ENCODE assay signal across 24 cellular contexts in the genomic region with DNA sequence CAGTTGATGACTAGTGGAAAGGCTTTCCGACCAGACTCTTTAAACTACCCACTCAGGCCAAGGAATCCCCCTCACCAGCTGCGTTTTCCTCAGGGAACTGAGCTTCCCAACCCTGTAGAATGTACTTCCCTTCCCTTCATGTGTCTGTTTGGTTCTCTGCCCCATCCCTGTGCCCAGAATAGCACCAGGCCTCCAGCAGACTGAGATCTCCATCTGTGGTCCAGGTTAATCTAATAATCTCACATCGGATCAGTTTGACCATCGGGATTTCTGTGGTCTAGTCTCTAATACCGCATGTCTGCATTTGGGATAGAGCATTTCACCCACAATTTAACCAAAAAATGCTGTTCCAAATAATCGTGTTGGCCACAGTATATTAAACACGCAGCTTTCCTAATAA.
DNase-seq lines count a peak whose midpoint lies in the region; ATAC-seq and TF ChIP-seq lines count a peak whose summit lies in the region.
"Had no signal": no experiment of that assay in that cellular context is flagged by ENCODE, and none has a peak within 500 bp of the region (broad histone marks: within the 10 kb centered on the region; RNA-seq: fewer than 3 reads in every experiment).

No MANE protein-coding gene starts in this region.

- intact Hi-C loops in right lobe of liver (cut with DNase I): no loop called here

- no peak overlapping the region for H3K4me2 ChIP-seq in SK-N-SH
- peak overlapping the region; percentile 50 for H3K4me2 ChIP-seq in SU-DHL-6 (ENCODE audit: low read depth, low read length, poor library complexity, severe bottlenecking)
- H3K4me2 ChIP-seq: GM23338 had no signal

- H2AFZ ChIP-seq in SK-N-SH (ENCODE audit: low read depth): no peak overlapping the region
- H2AFZ ChIP-seq in SU-DHL-6 (ENCODE audit: low read depth, low read length, severe bottlenecking): peak overlapping the region; percentile 97
- H2AFZ ChIP-seq: GM23338 had no signal

- no peaks in the 10 kb centered on the region for H3K79me2 ChIP-seq in SK-N-SH (ENCODE audit: insufficient read depth)
- no peaks in the 10 kb centered on the region for H3K79me2 ChIP-seq in SU-DHL-6 (ENCODE audit: insufficient read depth, low read length)

- H3K4me1 ChIP-seq in SK-N-SH (ENCODE audit: control insufficient read depth in 1 of 2, insufficient read depth in 2 of 2, low read depth in 1 of 2, low read length in 1 of 2): peaks cover 0 to 9% of the 10 kb centered on the region in 2 experiments; a peak in 3 of 4 replicates
- no peaks in the 10 kb centered on the region for H3K4me1 ChIP-seq in right lobe of liver

- TF ChIP-seq CTCF in SK-N-SH (IDR thresholded peaks at IDR 0.05) (no peak), SU-DHL-6 (IDR thresholded peaks at IDR 0.05; ENCODE audit: insufficient read depth, low read length, poor library complexity, severe bottlenecking) (no peak), right lobe of liver (IDR thresholded peaks at IDR 0.05) (no peak)

- 26% methylated on average over 7 of the region's 7 CpGs for WGBS in SK-N-SH (ENCODE audit: low lambda C conversion rate)
- WGBS in right lobe of liver (ENCODE audit: insufficient coverage, low coverage, low lambda C conversion rate, missing lambda C conversion rate): 80% methylated on average over 6 of the region's 7 CpGs

- H4K20me1 ChIP-seq in SK-N-SH (ENCODE audit: insufficient read depth): no peaks in the 10 kb centered on the region
- no peaks in the 10 kb centered on the region for H4K20me1 ChIP-seq in SU-DHL-6 (ENCODE audit: low read depth, low read length)

- H3K9ac ChIP-seq in SK-N-SH: no peak overlapping the region
- H3K9ac ChIP-seq in SU-DHL-6 (ENCODE audit: low read length): peak overlapping the region; percentile 36

- ATAC-seq in SK-N-SH treated with all-trans-retinoic acid at 6 μM for 48 hours (no peak), HG03342 (IDR thresholded peaks at IDR 0.05; ENCODE audit: unreplicated experiment) (no peak), right lobe of liver (no peak)
- ATAC-seq: GM23338, left cardiac atrium, WTC11 had no signal

- CTCF ChIA-PET in SK-N-SH (lab: Yijun Ruan, JAX): interaction anchor here (0.9 to 1.8 kb wide), 6 partner anchors 14 to 67 kb away, joined by 3 to 8 read pairs (median 3); no protein-coding TSS in a partner anchor

- no peak; the same call in 1 of the 2 replicates for TF ChIP-seq RAD21 in SK-N-SH (IDR thresholded peaks at IDR 0.05; ENCODE audit: low read length)

- H3K9me2 ChIP-seq in SK-N-SH (no peaks in the 10 kb centered on the region), SU-DHL-6 (replicated peaks; ENCODE audit: insufficient read depth, low read length) (no peaks in the 10 kb centered on the region)

- H3K27me3 ChIP-seq in SK-N-SH (ENCODE audit: insufficient read depth): no peaks in the 10 kb centered on the region
- H3K27me3 ChIP-seq in SU-DHL-6 (ENCODE audit: low read length): no peaks in the 10 kb centered on the region
- H3K27me3 ChIP-seq in right lobe of liver: peaks cover 0 to 5% of the 10 kb centered on the region in 2 donors

- TF ChIP-seq POLR2A in GM19099 (IDR thresholded peaks at IDR 0.05; ENCODE audit: extremely low read depth, insufficient read length, low read depth) (peak; percentile 31), right lobe of liver (IDR thresholded peaks at IDR 0.05) (no peak)

- H3K27ac ChIP-seq in SK-N-SH (ENCODE audit: low read depth in 2 of 2, low read length in 1 of 2) (no peak overlapping the region), SU-DHL-6 (ENCODE audit: low read depth, low read length) (peak overlapping the region; percentile 45; the same call in 1 of the 2 replicates), right lobe of liver (no peak overlapping the region)
- H3K27ac ChIP-seq: esophagus squamous epithelium, thoracic aorta had no signal

- DNase-seq in SK-N-SH: peak; percentile 52
- DNase-seq in mesenteric fat pad (ENCODE audit: low spot score): peak; percentile 26
- no peak for DNase-seq in NCI-H446 (lab: John Stamatoyannopoulos, UW)
- no peak for DNase-seq in right lobe of liver
- DNase-seq: 8988T; activated CD4-positive, alpha-beta T cell treated with anti-CD3 and anti-CD28 coated beads, Interleukin-2, amount 50 U/mL, for 48 hours; activated naive CD4-positive, alpha-beta T cell treated with anti-CD3 and anti-CD28 coated beads, Interleukin-2, amount 50 U/mL, for 16 hours; CD4-positive, CD25-positive, alpha-beta regulatory T cell; esophagus squamous epithelium; foreskin melanocyte; left cardiac atrium; mammary epithelial cell; NCI-H1694; NCI-H2171; NCI-H524 treated with DMSO at 0.1 percent for 48 hours; stimulated activated CD4-positive, alpha-beta T cell treated with anti-CD3 and anti-CD28 coated beads, Interleukin-4, amount 100 ng/mL, for 4 hours; T-helper 9 cell had no signal

- TF ChIP-seq EP300 in SK-N-SH (IDR thresholded peaks at IDR 0.05; ENCODE audit: borderline replicate concordance in 1 of 2, low read depth in 1 of 2, low read length in 1 of 2): peak in 1 of 2 experiments; percentile 17; a peak in 1 of 4 replicates

- no peaks in the 10 kb centered on the region for H3F3A ChIP-seq in SK-N-SH (replicated peaks; ENCODE audit: insufficient read depth)
- 0 out of 2 replicates have a peak, but pooled peaks cover 5% of the 10 kb centered on the region for H3F3A ChIP-seq in SU-DHL-6 (ENCODE audit: insufficient read depth)

- no peak overlapping the region for H3K4me3 ChIP-seq in SK-N-SH (ENCODE audit: low read depth in 2 of 2, low read length in 1 of 2)
- H3K4me3 ChIP-seq in SU-DHL-6 (ENCODE audit: insufficient read depth, low read length, poor library complexity, severe bottlenecking): no peak overlapping the region
- H3K4me3 ChIP-seq in right lobe of liver: no peak overlapping the region
- H3K4me3 ChIP-seq: esophagus squamous epithelium, GM23338, thoracic aorta had no signal

- H3K36me3 ChIP-seq in SK-N-SH (replicated peaks in 1 of 2; ENCODE audit: control insufficient read depth in 1 of 2, insufficient read depth in 2 of 2, low read length in 1 of 2) (no peaks in the 10 kb centered on the region), SU-DHL-6 (ENCODE audit: low read length) (no peaks in the 10 kb centered on the region), right lobe of liver (no peaks in the 10 kb centered on the region)
- H3K36me3 ChIP-seq: esophagus squamous epithelium, thoracic aorta had no signal

- H3K9me3 ChIP-seq in SK-N-SH (no peaks in the 10 kb centered on the region), SU-DHL-6 (ENCODE audit: insufficient read depth, low read length) (no peaks in the 10 kb centered on the region), right lobe of liver (no peaks in the 10 kb centered on the region)
- H3K9me3 ChIP-seq: esophagus squamous epithelium, thoracic aorta had no signal

- POLR2A ChIA-PET in SK-N-SH (lab: Yijun Ruan, JAX): interaction anchor here (0.5 kb wide), 1 partner anchor 133 kb away, joined by 3 read pairs; no protein-coding TSS in a partner anchor

TF ChIP-seq in SK-N-SH, 30 proteins besides CTCF, POLR2A, EP300 and RAD21:
- peak; percentile 79 for TF ChIP-seq GATA2 (CRISPR knock-in tag; IDR thresholded peaks at IDR 0.05)
- TF ChIP-seq RCOR1 (IDR thresholded peaks at IDR 0.05; ENCODE audit: low read length): no peak

TF ChIP-seq in SK-N-SH treated with all-trans-retinoic acid at 6 μM for 48 hours, 23 proteins besides CTCF, POLR2A, EP300 and RAD21 (continues in another document):
- no peak for TF ChIP-seq ZC3H10 (CRISPR knock-in tag; IDR thresholded peaks at IDR 0.05)
- TF ChIP-seq ZFP3 (CRISPR knock-in tag; IDR thresholded peaks at IDR 0.05): no peak
- TF ChIP-seq, protein P1, sequence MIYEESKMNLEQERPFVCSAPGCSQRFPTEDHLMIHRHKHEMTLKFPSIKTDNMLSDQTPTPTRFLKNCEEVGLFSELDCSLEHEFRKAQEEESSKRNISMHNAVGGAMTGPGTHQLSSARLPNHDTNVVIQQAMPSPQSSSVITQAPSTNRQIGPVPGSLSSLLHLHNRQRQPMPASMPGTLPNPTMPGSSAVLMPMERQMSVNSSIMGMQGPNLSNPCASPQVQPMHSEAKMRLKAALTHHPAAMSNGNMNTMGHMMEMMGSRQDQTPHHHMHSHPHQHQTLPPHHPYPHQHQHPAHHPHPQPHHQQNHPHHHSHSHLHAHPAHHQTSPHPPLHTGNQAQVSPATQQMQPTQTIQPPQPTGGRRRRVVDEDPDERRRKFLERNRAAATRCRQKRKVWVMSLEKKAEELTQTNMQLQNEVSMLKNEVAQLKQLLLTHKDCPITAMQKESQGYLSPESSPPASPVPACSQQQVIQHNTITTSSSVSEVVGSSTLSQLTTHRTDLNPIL (CRISPR knock-in tag; IDR thresholded peaks at IDR 0.05; ENCODE audit: low read depth): no peak
- TF ChIP-seq, protein P2, sequence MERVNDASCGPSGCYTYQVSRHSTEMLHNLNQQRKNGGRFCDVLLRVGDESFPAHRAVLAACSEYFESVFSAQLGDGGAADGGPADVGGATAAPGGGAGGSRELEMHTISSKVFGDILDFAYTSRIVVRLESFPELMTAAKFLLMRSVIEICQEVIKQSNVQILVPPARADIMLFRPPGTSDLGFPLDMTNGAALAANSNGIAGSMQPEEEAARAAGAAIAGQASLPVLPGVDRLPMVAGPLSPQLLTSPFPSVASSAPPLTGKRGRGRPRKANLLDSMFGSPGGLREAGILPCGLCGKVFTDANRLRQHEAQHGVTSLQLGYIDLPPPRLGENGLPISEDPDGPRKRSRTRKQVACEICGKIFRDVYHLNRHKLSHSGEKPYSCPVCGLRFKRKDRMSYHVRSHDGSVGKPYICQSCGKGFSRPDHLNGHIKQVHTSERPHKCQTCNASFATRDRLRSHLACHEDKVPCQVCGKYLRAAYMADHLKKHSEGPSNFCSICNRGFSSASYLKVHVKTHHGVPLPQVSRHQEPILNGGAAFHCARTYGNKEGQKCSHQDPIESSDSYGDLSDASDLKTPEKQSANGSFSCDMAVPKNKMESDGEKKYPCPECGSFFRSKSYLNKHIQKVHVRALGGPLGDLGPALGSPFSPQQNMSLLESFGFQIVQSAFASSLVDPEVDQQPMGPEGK (CRISPR knock-in tag; IDR thresholded peaks at IDR 0.05; ENCODE audit: borderline replicate concordance): no peak
- TF ChIP-seq OSR1 (CRISPR knock-in tag; IDR thresholded peaks at IDR 0.05): no peak
- no peak for TF ChIP-seq CSDC2 (CRISPR knock-in tag; IDR thresholded peaks at IDR 0.05)
- no peak for TF ChIP-seq ZFP30 (CRISPR knock-in tag; IDR thresholded peaks at IDR 0.05)
- TF ChIP-seq SNAI2 (CRISPR knock-in tag; IDR thresholded peaks at IDR 0.05): no peak
- no peak for TF ChIP-seq ZNF70 (CRISPR knock-in tag; IDR thresholded peaks at IDR 0.05)

Comparison
In these comparisons a context has a peak if more than half of its experiments do, and no peak if none do; other contexts are left out.
1. DNase-seq: peak in SK-N-SH (single experiment) and mesenteric fat pad (single experiment); none in NCI-H446 (0 of 2) and right lobe of liver (0 of 3).